Comparison of ENCODE assay signal across 8 cellular contexts in genomic region chr3:158659454-158660237, GRCh38. TPM values are rescaled to one million over a fixed set of nuclear protein-coding genes. Genes with fewer than 3 reads are reported as not detected.
A peak's percentile ranks its signal among the peaks of the same experiment; 100 is the strongest.
DNase-seq lines count a peak whose midpoint lies in the region; ATAC-seq and TF ChIP-seq lines count a peak whose summit lies in the region.

No MANE protein-coding gene starts in this region.

- H3K9me3 ChIP-seq in ascending aorta (no peaks in the 10 kb centered on the region), right atrium auricular region (no peaks in the 10 kb centered on the region)

- DNase-seq in GM04503 (ENCODE audit: low read depth), result peak; percentile 39
- peak; percentile 78 for DNase-seq in HT1080 (ENCODE audit: low read depth)
- DNase-seq in SHP77 treated with DMSO at 0.1 percent for 48 hours (lab: John Stamatoyannopoulos, UW), result peak; percentile 3
- DNase-seq in ascending aorta (ENCODE audit: low spot score in 2 of 2), result peak in 1 of 2 donors; percentile 71
- DNase-seq in right atrium auricular region (ENCODE audit: low spot score), result peak; percentile 71
- DNase-seq in skeletal muscle cell (ENCODE audit: low read depth), result peak; percentile 41

- intact Hi-C loops in ascending aorta (cut with DNase I), result loop anchor here (1.0 kb wide), 1 partner anchor 132 kb away; no protein-coding TSS in a partner anchor

- ATAC-seq in GM21529 (IDR thresholded peaks at IDR 0.05; ENCODE audit: unreplicated experiment), result peak; percentile 91
- ATAC-seq in HG03439 (IDR thresholded peaks at IDR 0.05; ENCODE audit: unreplicated experiment), result no peak

- no peak overlapping the region for H3K27ac ChIP-seq in ascending aorta
- H3K27ac ChIP-seq in right atrium auricular region, result peak overlapping the region in 1 of 2 donors; percentile 4

- no peak overlapping the region for H3K4me3 ChIP-seq in ascending aorta
- no peak overlapping the region for H3K4me3 ChIP-seq in right atrium auricular region
- H3K4me3 ChIP-seq in skeletal muscle cell (ENCODE audit: low read depth, low read length), result no peak overlapping the region

- TF ChIP-seq CTCF in ascending aorta (IDR thresholded peaks at IDR 0.05), result peak; percentile 42 to 61 (median 55)
- peak; percentile 54 to 77 for TF ChIP-seq CTCF in right atrium auricular region (IDR thresholded peaks at IDR 0.05)

- H3K27me3 ChIP-seq in ascending aorta (no peaks in the 10 kb centered on the region), right atrium auricular region (no peaks in the 10 kb centered on the region)

- H3K4me1 ChIP-seq in ascending aorta (no peaks in the 10 kb centered on the region), right atrium auricular region (no peaks in the 10 kb centered on the region)

- H3K36me3 ChIP-seq in ascending aorta (peaks cover 31 to 60% of the 10 kb centered on the region in 2 donors), right atrium auricular region (peaks cover 73% of the 10 kb centered on the region)

RNA-seq across cellular contexts. Expression of gene LXN, which starts 12.8 kb away (rescaled TPM):
- total RNA-seq in HT1080 (2014; rRNA removed; shearing (Covaris generic)), result not detected in 2 replicates
- not detected in 2 replicates for polyA plus RNA-seq in HT1080 (2015; cell fraction: cytosol; rRNA removed)
- polyA plus RNA-seq in HT1080 (2015; cell fraction: nucleus; rRNA removed), result not detected in 2 replicates
- 1.2 TPM for total RNA-seq in ascending aorta
- total RNA-seq in right atrium auricular region, result 10 to 100 TPM in 1 of 2 donors, 1 to 10 TPM in 1; 7.3 to 20.5 TPM

RNA-seq across cellular contexts. Expression of gene GFM1, which starts 15.3 kb away (rescaled TPM):
- 75.7 and 87.9 TPM in 2 replicates for total RNA-seq in HT1080 (2014; rRNA removed; shearing (Covaris generic))
- 40.7 and 65.4 TPM in 2 replicates for polyA plus RNA-seq in HT1080 (2015; cell fraction: cytosol; rRNA removed)
- polyA plus RNA-seq in HT1080 (2015; cell fraction: nucleus; rRNA removed), result 128 and 145 TPM in 2 replicates
- total RNA-seq in ascending aorta, result 13.9 TPM
- 10 to 100 TPM; 27.0 to 54.5 TPM for total RNA-seq in right atrium auricular region
